Comparison of ENCODE assay signal across 1 cellular context in the genomic region with DNA sequence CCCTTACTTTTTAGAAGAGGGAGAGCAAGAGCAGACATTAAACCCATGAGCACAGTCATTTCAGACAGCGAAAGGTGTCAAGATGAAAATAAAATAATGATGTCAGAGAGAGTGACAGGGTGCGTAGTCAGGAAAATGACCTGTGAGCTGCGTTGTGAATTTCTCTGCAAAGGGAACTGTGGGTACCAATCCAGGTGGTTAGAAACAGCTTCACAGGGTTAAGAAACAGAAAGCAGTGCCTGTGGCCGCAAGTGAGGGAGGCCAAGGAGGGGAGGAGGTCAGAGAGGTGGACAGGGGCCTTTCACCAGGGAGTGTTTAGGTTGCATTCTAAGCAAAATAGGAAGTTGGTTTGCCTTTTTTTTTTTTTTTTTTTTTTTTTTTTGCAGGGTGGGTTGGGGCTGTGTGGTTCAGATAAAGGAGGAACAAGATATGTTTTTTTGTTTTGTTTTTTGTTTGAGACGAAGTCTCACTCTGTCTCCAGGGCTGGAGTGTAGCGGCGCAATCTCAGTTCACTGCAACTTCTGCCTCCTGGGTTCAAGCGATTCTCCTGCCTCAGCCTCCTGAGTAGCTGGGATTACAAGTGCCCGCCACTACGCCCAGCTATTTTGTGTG.
TF ChIP-seq lines count a peak whose summit lies in the region.

No MANE protein-coding gene starts in this region.

TF ChIP-seq in K562, 482 proteins besides CTCF, POLR2A, EP300 and RAD21 (continued from another document and continues in another):
- TF ChIP-seq ZBTB7A (IDR thresholded peaks at IDR 0.05; ENCODE audit: borderline replicate concordance, control insufficient read depth, low read depth, low read length) (no peak; the same call in 1 of the 2 replicates), ZNF133 (CRISPR knock-in tag; IDR thresholded peaks at IDR 0.05) (no peak), JUND (IDR thresholded peaks at IDR 0.05; ENCODE audit: borderline replicate concordance, low read depth, low read length) (peak; percentile 3; the same call in 1 of the 2 replicates), JUND (tag; IDR thresholded peaks at IDR 0.05; ENCODE audit: borderline replicate concordance, low read depth, low read length) (no peak), POU5F1 (IDR thresholded peaks at IDR 0.05; ENCODE audit: borderline replicate concordance, low read depth, low read length, partially characterized antibody) (no peak), MCM7 (IDR thresholded peaks at IDR 0.05) (no peak), FOXJ3 (CRISPR knock-in tag; IDR thresholded peaks at IDR 0.05) (no peak), CLOCK (CRISPR knock-in tag; IDR thresholded peaks at IDR 0.05; ENCODE audit: borderline replicate concordance) (no peak), KDM5B (IDR thresholded peaks at IDR 0.05; ENCODE audit: insufficient replicate concordance, low read depth, low read length) (no peak), CHD1 (IDR thresholded peaks at IDR 0.05; ENCODE audit: low read length) (no peak), FOXM1 (IDR thresholded peaks at IDR 0.05; ENCODE audit: low read depth) (no peak), FOXM1 (CRISPR knock-in tag; IDR thresholded peaks at IDR 0.05; ENCODE audit: low read depth) (no peak), CREB3 (tag; conservative IDR thresholded peaks at IDR 0.05; ENCODE audit: low read depth) (no peak), MXD1 (CRISPR knock-in tag; IDR thresholded peaks at IDR 0.05; ENCODE audit: borderline replicate concordance, poor library complexity, severe bottlenecking) (no peak), MAFK (IDR thresholded peaks at IDR 0.05; ENCODE audit: low read length) (no peak), MXI1 (IDR thresholded peaks at IDR 0.05; ENCODE audit: low read depth, low read length) (no peak), FOS (IDR thresholded peaks at IDR 0.05; ENCODE audit: extremely low read depth, insufficient read length) (no peak), CBFA2T3 (IDR thresholded peaks at IDR 0.05) (peak; percentile 79), CBX1 (IDR thresholded peaks at IDR 0.05; ENCODE audit: low read depth) (no peak), MED1 (CRISPR knock-in tag; IDR thresholded peaks at IDR 0.05; ENCODE audit: borderline replicate concordance) (no peak), COPS2 (conservative IDR thresholded peaks at IDR 0.05) (no peak), ZNF655 (CRISPR knock-in tag; IDR thresholded peaks at IDR 0.05) (no peak), KLF6 (CRISPR knock-in tag; IDR thresholded peaks at IDR 0.05; ENCODE audit: borderline replicate concordance) (no peak), FOXK2 (conservative IDR thresholded peaks at IDR 0.05 in 1 of 2, IDR thresholded peaks at IDR 0.05 in 1 of 2; ENCODE audit: low read depth in 2 of 2) (peak in 1 of 2 experiments; percentile 43; a peak in 1 of 4 replicates), SMARCA5 (IDR thresholded peaks at IDR 0.05) (no peak), HCFC1 (IDR thresholded peaks at IDR 0.05; ENCODE audit: low read depth, low read length) (no peak), ZNF174 (CRISPR knock-in tag; IDR thresholded peaks at IDR 0.05) (no peak), NR1H2 (CRISPR knock-in tag; IDR thresholded peaks at IDR 0.05) (no peak), TFAP4 (CRISPR knock-in tag; IDR thresholded peaks at IDR 0.05; ENCODE audit: borderline replicate concordance) (no peak; the same call in 1 of the 2 replicates), ARHGAP35 (IDR thresholded peaks at IDR 0.05; ENCODE audit: partially characterized antibody) (no peak), XRCC5 (IDR thresholded peaks at IDR 0.05; ENCODE audit: low read depth, low read length) (no peak), FIP1L1 (IDR thresholded peaks at IDR 0.05; ENCODE audit: low read depth, low read length, poor library complexity, severe bottlenecking) (no peak), TGIF2 (CRISPR knock-in tag; IDR thresholded peaks at IDR 0.05) (no peak), SRSF1 (IDR thresholded peaks at IDR 0.05; ENCODE audit: low read depth, low read length) (no peak), TBL1XR1 (IDR thresholded peaks at IDR 0.05; ENCODE audit: low read length in 2 of 2) (peak in 1 of 2 experiments; percentile 54; a peak in 2 of 4 replicates), ZNF830 (CRISPR knock-in tag; IDR thresholded peaks at IDR 0.05) (no peak), ZKSCAN8 (CRISPR knock-in tag; IDR thresholded peaks at IDR 0.05) (peak; percentile 34; the same call in 1 of the 2 replicates), TCF7 (IDR thresholded peaks at IDR 0.05; ENCODE audit: borderline replicate concordance) (no peak), E2F5 (CRISPR knock-in tag; IDR thresholded peaks at IDR 0.05) (no peak), GABPA (tag; conservative IDR thresholded peaks at IDR 0.05; ENCODE audit: low read depth) (no peak), SOX6 (IDR thresholded peaks at IDR 0.05) (peak; percentile 59; the same call in 1 of the 2 replicates), CBFB (CRISPR knock-in tag; IDR thresholded peaks at IDR 0.05) (no peak)
- TF ChIP-seq, protein P1, sequence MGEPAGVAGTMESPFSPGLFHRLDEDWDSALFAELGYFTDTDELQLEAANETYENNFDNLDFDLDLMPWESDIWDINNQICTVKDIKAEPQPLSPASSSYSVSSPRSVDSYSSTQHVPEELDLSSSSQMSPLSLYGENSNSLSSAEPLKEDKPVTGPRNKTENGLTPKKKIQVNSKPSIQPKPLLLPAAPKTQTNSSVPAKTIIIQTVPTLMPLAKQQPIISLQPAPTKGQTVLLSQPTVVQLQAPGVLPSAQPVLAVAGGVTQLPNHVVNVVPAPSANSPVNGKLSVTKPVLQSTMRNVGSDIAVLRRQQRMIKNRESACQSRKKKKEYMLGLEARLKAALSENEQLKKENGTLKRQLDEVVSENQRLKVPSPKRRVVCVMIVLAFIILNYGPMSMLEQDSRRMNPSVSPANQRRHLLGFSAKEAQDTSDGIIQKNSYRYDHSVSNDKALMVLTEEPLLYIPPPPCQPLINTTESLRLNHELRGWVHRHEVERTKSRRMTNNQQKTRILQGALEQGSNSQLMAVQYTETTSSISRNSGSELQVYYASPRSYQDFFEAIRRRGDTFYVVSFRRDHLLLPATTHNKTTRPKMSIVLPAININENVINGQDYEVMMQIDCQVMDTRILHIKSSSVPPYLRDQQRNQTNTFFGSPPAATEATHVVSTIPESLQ (CRISPR knock-in tag; IDR thresholded peaks at IDR 0.05), result no peak
- TF ChIP-seq, protein P2, sequence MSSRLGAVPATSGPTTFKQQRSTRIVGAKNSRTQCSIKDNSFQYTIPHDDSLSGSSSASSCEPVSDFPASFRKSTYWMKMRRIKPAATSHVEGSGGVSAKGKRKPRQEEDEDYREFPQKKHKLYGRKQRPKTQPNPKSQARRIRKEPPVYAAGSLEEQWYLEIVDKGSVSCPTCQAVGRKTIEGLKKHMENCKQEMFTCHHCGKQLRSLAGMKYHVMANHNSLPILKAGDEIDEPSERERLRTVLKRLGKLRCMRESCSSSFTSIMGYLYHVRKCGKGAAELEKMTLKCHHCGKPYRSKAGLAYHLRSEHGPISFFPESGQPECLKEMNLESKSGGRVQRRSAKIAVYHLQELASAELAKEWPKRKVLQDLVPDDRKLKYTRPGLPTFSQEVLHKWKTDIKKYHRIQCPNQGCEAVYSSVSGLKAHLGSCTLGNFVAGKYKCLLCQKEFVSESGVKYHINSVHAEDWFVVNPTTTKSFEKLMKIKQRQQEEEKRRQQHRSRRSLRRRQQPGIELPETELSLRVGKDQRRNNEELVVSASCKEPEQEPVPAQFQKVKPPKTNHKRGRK (tag; IDR thresholded peaks at IDR 0.05), result no peak
- TF ChIP-seq, protein P3, sequence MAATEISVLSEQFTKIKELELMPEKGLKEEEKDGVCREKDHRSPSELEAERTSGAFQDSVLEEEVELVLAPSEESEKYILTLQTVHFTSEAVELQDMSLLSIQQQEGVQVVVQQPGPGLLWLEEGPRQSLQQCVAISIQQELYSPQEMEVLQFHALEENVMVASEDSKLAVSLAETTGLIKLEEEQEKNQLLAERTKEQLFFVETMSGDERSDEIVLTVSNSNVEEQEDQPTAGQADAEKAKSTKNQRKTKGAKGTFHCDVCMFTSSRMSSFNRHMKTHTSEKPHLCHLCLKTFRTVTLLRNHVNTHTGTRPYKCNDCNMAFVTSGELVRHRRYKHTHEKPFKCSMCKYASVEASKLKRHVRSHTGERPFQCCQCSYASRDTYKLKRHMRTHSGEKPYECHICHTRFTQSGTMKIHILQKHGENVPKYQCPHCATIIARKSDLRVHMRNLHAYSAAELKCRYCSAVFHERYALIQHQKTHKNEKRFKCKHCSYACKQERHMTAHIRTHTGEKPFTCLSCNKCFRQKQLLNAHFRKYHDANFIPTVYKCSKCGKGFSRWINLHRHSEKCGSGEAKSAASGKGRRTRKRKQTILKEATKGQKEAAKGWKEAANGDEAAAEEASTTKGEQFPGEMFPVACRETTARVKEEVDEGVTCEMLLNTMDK (IDR thresholded peaks at IDR 0.05; ENCODE audit: borderline replicate concordance, insufficient read depth, low read depth, low read length, poor library complexity, severe bottlenecking), result no peak
- TF ChIP-seq, protein P4, sequence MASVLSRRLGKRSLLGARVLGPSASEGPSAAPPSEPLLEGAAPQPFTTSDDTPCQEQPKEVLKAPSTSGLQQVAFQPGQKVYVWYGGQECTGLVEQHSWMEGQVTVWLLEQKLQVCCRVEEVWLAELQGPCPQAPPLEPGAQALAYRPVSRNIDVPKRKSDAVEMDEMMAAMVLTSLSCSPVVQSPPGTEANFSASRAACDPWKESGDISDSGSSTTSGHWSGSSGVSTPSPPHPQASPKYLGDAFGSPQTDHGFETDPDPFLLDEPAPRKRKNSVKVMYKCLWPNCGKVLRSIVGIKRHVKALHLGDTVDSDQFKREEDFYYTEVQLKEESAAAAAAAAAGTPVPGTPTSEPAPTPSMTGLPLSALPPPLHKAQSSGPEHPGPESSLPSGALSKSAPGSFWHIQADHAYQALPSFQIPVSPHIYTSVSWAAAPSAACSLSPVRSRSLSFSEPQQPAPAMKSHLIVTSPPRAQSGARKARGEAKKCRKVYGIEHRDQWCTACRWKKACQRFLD (CRISPR knock-in tag; IDR thresholded peaks at IDR 0.05), result no peak
- TF ChIP-seq, protein P5, sequence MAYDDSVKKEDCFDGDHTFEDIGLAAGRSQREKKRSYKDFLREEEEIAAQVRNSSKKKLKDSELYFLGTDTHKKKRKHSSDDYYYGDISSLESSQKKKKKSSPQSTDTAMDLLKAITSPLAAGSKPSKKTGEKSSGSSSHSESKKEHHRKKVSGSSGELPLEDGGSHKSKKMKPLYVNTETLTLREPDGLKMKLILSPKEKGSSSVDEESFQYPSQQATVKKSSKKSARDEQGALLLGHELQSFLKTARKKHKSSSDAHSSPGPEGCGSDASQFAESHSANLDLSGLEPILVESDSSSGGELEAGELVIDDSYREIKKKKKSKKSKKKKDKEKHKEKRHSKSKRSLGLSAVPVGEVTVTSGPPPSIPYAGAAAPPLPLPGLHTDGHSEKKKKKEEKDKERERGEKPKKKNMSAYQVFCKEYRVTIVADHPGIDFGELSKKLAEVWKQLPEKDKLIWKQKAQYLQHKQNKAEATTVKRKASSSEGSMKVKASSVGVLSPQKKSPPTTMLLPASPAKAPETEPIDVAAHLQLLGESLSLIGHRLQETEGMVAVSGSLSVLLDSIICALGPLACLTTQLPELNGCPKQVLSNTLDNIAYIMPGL (CRISPR knock-in tag; IDR thresholded peaks at IDR 0.05), result no peak
